Comparison of ENCODE assay signal across 19 cellular contexts in genomic region chr5:90134381-90134780, GRCh38.
A peak's percentile ranks its signal among the peaks of the same experiment; 100 is the strongest.
DNase-seq lines count a peak whose midpoint lies in the region; TF ChIP-seq lines count a peak whose summit lies in the region.
"Had no signal": no experiment of that assay in that cellular context is flagged by ENCODE, and none has a peak within 500 bp of the region (broad histone marks: within the 10 kb centered on the region; RNA-seq: fewer than 3 reads in every experiment).

No MANE protein-coding gene starts in this region.

- no peak for TF ChIP-seq CTCF in Calu3 (IDR thresholded peaks at IDR 0.05; ENCODE audit: unreplicated experiment)
- TF ChIP-seq CTCF in brain microvascular endothelial cell (IDR thresholded peaks at IDR 0.05; ENCODE audit: low read depth, low read length, missing control alignments), result no peak
- no peak for TF ChIP-seq CTCF in mesothelial cell of epicardium (IDR thresholded peaks at IDR 0.05; ENCODE audit: unreplicated experiment)

- no TSS peak for BruUV-seq in Calu3 (replicated peaks; lab: Mats Ljungman, UMichigan)

- H3K9me3 Mint-ChIP-seq in Calu3 (ENCODE audit: low read depth, unreplicated experiment) (no peaks in the 10 kb centered on the region), mesothelial cell of epicardium (no peaks in the 10 kb centered on the region)
- H3K9me3 Mint-ChIP-seq: CD4-positive, CD25-positive, alpha-beta regulatory T cell; GM23338 had no signal

- intact Hi-C loops in Calu3 (cut with micrococcal nuclease; ENCODE audit: unreplicated experiment), result no loop called here

- H3K27me3 Mint-ChIP-seq in Calu3 (ENCODE audit: unreplicated experiment) (no peaks in the 10 kb centered on the region), mesothelial cell of epicardium (ENCODE audit: low read depth) (no peaks in the 10 kb centered on the region)
- H3K27me3 Mint-ChIP-seq: CD4-positive, CD25-positive, alpha-beta regulatory T cell had no signal

- H3K4me3 Mint-ChIP-seq in Calu3 (ENCODE audit: low read depth, unreplicated experiment), result no peak overlapping the region
- H3K4me3 Mint-ChIP-seq in mesothelial cell of epicardium, result no peak overlapping the region
- H3K4me3 Mint-ChIP-seq: CD4-positive, CD25-positive, alpha-beta regulatory T cell; GM23338 had no signal

- H3K27ac Mint-ChIP-seq in Calu3 (ENCODE audit: unreplicated experiment) (peak overlapping the region; percentile 43), mesothelial cell of epicardium (peak overlapping the region; percentile 88)
- H3K27ac Mint-ChIP-seq: CD4-positive, CD25-positive, alpha-beta regulatory T cell; GM23338 had no signal

- DNase-seq in Calu3 (no peak), brain microvascular endothelial cell (no peak), mesothelial cell of epicardium (ENCODE audit: low spot score in 2 of 2, unreplicated experiment in 2 of 2) (no peak), iPS-NIHi11 (ENCODE audit: low spot score) (no peak), Kasumi-1 (lab: John Stamatoyannopoulos, UW) (no peak), HPDE6-E6E7 (ENCODE audit: extremely low spot score) (no peak)
- DNase-seq: BE2C; Caco-2; CD4-positive, CD25-positive, alpha-beta regulatory T cell; DMS53; EL; NCI-H1105 treated with DMSO at 0.1 percent for 48 hours; NCI-H1694; NCI-H2081 treated with DMSO at 0.1 percent for 48 hours; NCI-H510A; NCI-H774 had no signal

- peaks cover 22% of the 10 kb centered on the region for H3K4me1 Mint-ChIP-seq in Calu3 (ENCODE audit: low read depth, unreplicated experiment)
- peaks cover 13% of the 10 kb centered on the region for H3K4me1 Mint-ChIP-seq in mesothelial cell of epicardium
- H3K4me1 Mint-ChIP-seq: CD4-positive, CD25-positive, alpha-beta regulatory T cell had no signal

- peaks cover 16% of the 10 kb centered on the region for H3K4me1 ChIP-seq in stomach smooth muscle (ENCODE audit: control insufficient read depth, insufficient read depth, low read length)
- H3K4me1 ChIP-seq: BE2C, Caco-2 had no signal

- H3K4me3 ChIP-seq in brain microvascular endothelial cell (ENCODE audit: low read depth, low read length) (no peak overlapping the region), stomach smooth muscle (ENCODE audit: low read length in 2 of 2) (no peak overlapping the region)
- H3K4me3 ChIP-seq: GM23338, K562 had no signal

- no peak overlapping the region for H3K9ac ChIP-seq in stomach smooth muscle (ENCODE audit: low read length in 2 of 2)

- H3K27ac ChIP-seq in brain microvascular endothelial cell (peak overlapping the region; percentile 46), stomach smooth muscle (ENCODE audit: low read length) (peak overlapping the region; percentile 62)

- H3K36me3 ChIP-seq in brain microvascular endothelial cell (replicated peaks), result no peaks in the 10 kb centered on the region
- H3K36me3 ChIP-seq in stomach smooth muscle (ENCODE audit: control insufficient read depth in 2 of 2, insufficient read depth in 2 of 2, low read length in 2 of 2), result no peaks in the 10 kb centered on the region
- H3K36me3 ChIP-seq: BE2C had no signal

- CTCF ChIA-PET in Calu3 (lab: Charles Lee), result interaction anchor here (0.6 kb wide), 1 partner anchor 470 kb away, joined by 4 read pairs; no protein-coding TSS in a partner anchor

- in situ Hi-C loops in brain microvascular endothelial cell (cut with HindIII; ENCODE audit: low pct_ligation_motif_present, low sequenced_read_pairs), result no loop called here

- H3K36me3 Mint-ChIP-seq in Calu3 (ENCODE audit: insufficient read depth, unreplicated experiment) (no peaks in the 10 kb centered on the region), mesothelial cell of epicardium (no peaks in the 10 kb centered on the region)
- H3K36me3 Mint-ChIP-seq: CD4-positive, CD25-positive, alpha-beta regulatory T cell had no signal

- H3K9me3 ChIP-seq in stomach smooth muscle (ENCODE audit: control insufficient read depth in 2 of 2, low read length in 2 of 2), result no peaks in the 10 kb centered on the region
- H3K9me3 ChIP-seq: BE2C, Caco-2 had no signal

- no peaks in the 10 kb centered on the region for H3K27me3 ChIP-seq in brain microvascular endothelial cell (replicated peaks)
- no peaks in the 10 kb centered on the region for H3K27me3 ChIP-seq in stomach smooth muscle (ENCODE audit: control insufficient read depth in 1 of 2, insufficient read depth in 2 of 2, low read length in 2 of 2)
- H3K27me3 ChIP-seq: BE2C had no signal
